ENCODE assay signal across 1 cellular context in the genomic region with DNA sequence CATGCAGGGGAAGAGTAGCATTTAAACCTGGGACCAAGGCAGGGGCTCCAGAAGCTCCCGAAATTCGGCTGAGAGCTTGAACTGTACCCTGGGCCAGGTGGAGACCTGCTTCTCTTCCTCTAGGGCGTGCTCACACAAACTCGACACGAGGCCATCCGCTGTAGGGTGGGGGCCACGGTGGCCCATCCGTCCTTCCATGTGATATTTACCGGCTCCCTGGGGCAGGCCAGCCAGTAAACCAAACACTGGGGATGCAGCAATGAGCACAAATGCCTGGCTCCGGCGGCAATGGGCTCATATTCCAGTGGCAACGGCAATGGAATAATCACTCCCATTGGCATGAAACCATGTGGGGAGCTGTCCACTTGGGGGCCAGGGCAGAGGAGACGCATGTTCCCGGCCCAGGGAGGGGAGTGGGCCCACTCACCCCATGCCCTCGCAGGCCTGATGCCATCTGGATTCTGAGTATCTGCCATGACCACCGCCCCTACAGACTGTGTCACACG.
TF ChIP-seq lines count a peak whose summit lies in the region.

No MANE protein-coding gene starts in this region.

TF ChIP-seq in H1, 55 proteins besides CTCF, POLR2A, EP300 and RAD21:
- no peak for TF ChIP-seq CBX8 (IDR thresholded peaks at IDR 0.05; ENCODE audit: borderline replicate concordance, low read depth, low read length)
- TF ChIP-seq POLR2AphosphoS5 (IDR thresholded peaks at IDR 0.05; ENCODE audit: low read depth, low read length), result no peak
- TF ChIP-seq ASH2L (IDR thresholded peaks at IDR 0.05; ENCODE audit: low read length), result no peak
- no peak for TF ChIP-seq TEAD4 (IDR thresholded peaks at IDR 0.05; ENCODE audit: low read depth, low read length)
- no peak for TF ChIP-seq SIX5 (IDR thresholded peaks at IDR 0.05; ENCODE audit: low read depth, low read length)
- no peak for TF ChIP-seq POU5F1 (IDR thresholded peaks at IDR 0.05; ENCODE audit: low read depth, low read length)
- no peak for TF ChIP-seq RFX5 (IDR thresholded peaks at IDR 0.05; ENCODE audit: borderline replicate concordance, low read depth, low read length)
- TF ChIP-seq CHD1 (IDR thresholded peaks at IDR 0.05; ENCODE audit: low read depth, low read length), result no peak
- no peak for TF ChIP-seq PHF8 (conservative IDR thresholded peaks at IDR 0.05; ENCODE audit: low read depth, low read length)
